ENCODE assay signal across 35 cellular contexts in genomic region chr14:31256534-31257243, GRCh38.
"Had no signal": no experiment of that assay in that cellular context is flagged by ENCODE, and none has a peak within 500 bp of the region (broad histone marks: within the 10 kb centered on the region; RNA-seq: fewer than 3 reads in every experiment).

No MANE protein-coding gene starts in this region.

- H3K36me3 ChIP-seq: adrenal gland, brain microvascular endothelial cell, breast epithelium had no signal

- FAIRE-seq: astrocyte, TTC549 had no signal

- H3K4me1 ChIP-seq: adrenal gland had no signal

- DNase-seq: activated B cell treated with CpG ODN at 0.5 μM for 24 hours; activated CD4-positive, alpha-beta memory T cell treated with anti-CD3 and anti-CD28 coated beads for 36 hours; activated CD4-positive, alpha-beta T cell treated with anti-CD3 and anti-CD28 coated beads for 4 hours; activated CD4-positive, alpha-beta T cell treated with anti-CD3 and anti-CD28 coated beads, Interleukin-2, amount 10 ng/mL, durations not matched to agents 24 days and 14 days; activated CD4-positive, alpha-beta T cell treated with anti-CD3 and anti-CD28 coated beads, Interleukin-2, amount 50 U/mL, for 1 hour; activated CD4-positive, alpha-beta T cell treated with anti-CD3 and anti-CD28 coated beads, Interleukin-2, amount 50 U/mL, for 4 hours; activated CD4-positive, CD25-positive, alpha-beta regulatory T cell treated with anti-CD3 and anti-CD28 coated beads, Interleukin-2, amount 50 U/mL, for 72 hours; activated CD8-positive, alpha-beta memory T cell treated with anti-CD3 and anti-CD28 coated beads, Interleukin-2, amount 50 U/mL, for 4 hours; activated CD8-positive, alpha-beta T cell treated with anti-CD3 and anti-CD28 coated beads for 36 hours; activated effector memory CD4-positive, alpha-beta T cell treated with anti-CD3 and anti-CD28 coated beads, Interleukin-2, amount 50 U/mL, for 16 hours; activated gamma-delta T cell treated with Interleukin-2 at 50 U/mL for 16 hours; activated naive CD4-positive, alpha-beta T cell; activated naive CD4-positive, alpha-beta T cell treated with anti-CD3 and anti-CD28 coated beads for 36 hours; activated naive CD4-positive, alpha-beta T cell treated with anti-CD3 and anti-CD28 coated beads, Interleukin-2, amount 50 U/mL, for 16 hours; activated naive CD8-positive, alpha-beta T cell treated with anti-CD3 and anti-CD28 coated beads for 36 hours; activated T-cell treated with anti-CD3 and anti-CD28 coated beads for 4 hours; activated T-cell treated with anti-CD3 and anti-CD28 coated beads, Interleukin-2, amount 50 U/mL, for 1 hour; activated T-cell treated with anti-CD3 and anti-CD28 coated beads, Interleukin-2, amount 50 U/mL, for 4 hours; activated T-cell treated with anti-CD3 and anti-CD28 coated beads, Interleukin-2, amount 50 U/mL, for 72 hours; adrenal gland; amniotic stem cell; aorta; body of pancreas; brain microvascular endothelial cell; central memory CD4-positive, alpha-beta T cell; T-helper 2 cell; T-helper 9 cell had no signal

- H3K27ac Mint-ChIP-seq: activated B cell treated with CpG ODN at 0.5 μM for 24 hours; activated CD4-positive, alpha-beta memory T cell treated with anti-CD3 and anti-CD28 coated beads for 36 hours; activated CD4-positive, alpha-beta T cell treated with anti-CD3 and anti-CD28 coated beads, Interleukin-2, amount 10 ng/mL, durations not matched to agents 24 days and 14 days; activated CD8-positive, alpha-beta T cell treated with anti-CD3 and anti-CD28 coated beads for 36 hours; activated naive CD4-positive, alpha-beta T cell treated with anti-CD3 and anti-CD28 coated beads for 36 hours; activated naive CD4-positive, alpha-beta T cell treated with anti-CD3 and anti-CD28 coated beads, Interleukin-2, amount 50 U/mL, for 72 hours; activated naive CD8-positive, alpha-beta T cell treated with anti-CD3 and anti-CD28 coated beads for 36 hours; activated T-cell treated with anti-CD3 and anti-CD28 coated beads, Interleukin-2, amount 50 U/mL, for 72 hours; activated T-helper 1 cell treated with anti-CD3 and anti-CD28 coated beads, Interleukin-12 subunit alpha, Interleukin-12 subunit beta, Interleukin-2, Interleukin-4 antibody, amounts not matched to agents 30 ng/mL and 10 ng/mL and 1 ng/mL, durations not matched to agents 14 hours and 24 hours and 36 hours; activated T-helper 17 cell treated with anti-CD3 and anti-CD28 coated beads, Interleukin-2, amount 50 U/mL, for 72 hours; T-helper 1 cell treated with Interleukin-12 subunit alpha and Interleukin-12 subunit beta and Interleukin-4 antibody, amounts not matched to agents 30 μg/mL and 1 μg/mL, for 36 hours; T-helper 2 cell treated with Interferon-gamma antibody and Interleukin-4, amounts not matched to agents 5 μg/mL and 100 μg/mL, for 36 hours had no signal

- H3K27me3 Mint-ChIP-seq: activated B cell treated with CpG ODN at 0.5 μM for 24 hours; activated CD4-positive, alpha-beta memory T cell treated with anti-CD3 and anti-CD28 coated beads for 36 hours; activated CD4-positive, alpha-beta T cell treated with anti-CD3 and anti-CD28 coated beads, Interleukin-2, amount 10 ng/mL, durations not matched to agents 24 days and 14 days; activated CD8-positive, alpha-beta T cell treated with anti-CD3 and anti-CD28 coated beads for 36 hours; activated T-helper 17 cell treated with anti-CD3 and anti-CD28 coated beads, Interleukin-2, amount 50 U/mL, for 72 hours had no signal

- H3K4me3 ChIP-seq: adrenal gland, body of pancreas, breast epithelium had no signal

- H3K27ac ChIP-seq: adrenal gland, body of pancreas, brain microvascular endothelial cell, breast epithelium had no signal

- H3K4me1 Mint-ChIP-seq: activated CD4-positive, alpha-beta T cell treated with anti-CD3 and anti-CD28 coated beads, Interleukin-2, amount 10 ng/mL, durations not matched to agents 24 days and 14 days; activated naive CD8-positive, alpha-beta T cell treated with anti-CD3 and anti-CD28 coated beads for 36 hours had no signal

- H3K9me3 ChIP-seq: adrenal gland, body of pancreas, breast epithelium had no signal

- ATAC-seq: activated CD8-positive, alpha-beta T cell treated with anti-CD3 and anti-CD28 coated beads for 36 hours; activated naive CD4-positive, alpha-beta T cell treated with anti-CD3 and anti-CD28 coated beads, Interleukin-2, amount 50 U/mL, for 72 hours; activated T-cell treated with anti-CD3 and anti-CD28 coated beads, Interleukin-2, amount 50 U/mL, for 4 hours; activated T-cell treated with anti-CD3 and anti-CD28 coated beads, Interleukin-2, amount 50 U/mL, for 72 hours; activated T-helper 17 cell treated with anti-CD3 and anti-CD28 coated beads, Interleukin-2, amount 50 U/mL, for 72 hours; body of pancreas had no signal

- H3K4me3 Mint-ChIP-seq: activated B cell treated with CpG ODN at 0.5 μM for 24 hours; activated CD4-positive, alpha-beta memory T cell treated with anti-CD3 and anti-CD28 coated beads for 36 hours; activated CD4-positive, alpha-beta T cell treated with anti-CD3 and anti-CD28 coated beads, Interleukin-2, amount 10 ng/mL, durations not matched to agents 24 days and 14 days; activated CD8-positive, alpha-beta T cell treated with anti-CD3 and anti-CD28 coated beads for 36 hours; activated naive CD4-positive, alpha-beta T cell treated with anti-CD3 and anti-CD28 coated beads for 36 hours; activated naive CD8-positive, alpha-beta T cell treated with anti-CD3 and anti-CD28 coated beads for 36 hours; activated T-cell treated with anti-CD3 and anti-CD28 coated beads, Interleukin-2, amount 50 U/mL, for 4 hours; activated T-cell treated with anti-CD3 and anti-CD28 coated beads, Interleukin-2, amount 50 U/mL, for 72 hours; activated T-helper 1 cell treated with anti-CD3 and anti-CD28 coated beads, Interleukin-12 subunit alpha, Interleukin-12 subunit beta, Interleukin-2, Interleukin-4 antibody, amounts not matched to agents 30 ng/mL and 10 ng/mL and 1 ng/mL, durations not matched to agents 14 hours and 24 hours and 36 hours; activated T-helper 17 cell treated with anti-CD3 and anti-CD28 coated beads, Interleukin-2, amount 50 U/mL, for 72 hours; T-helper 1 cell treated with Interleukin-12 subunit alpha and Interleukin-12 subunit beta and Interleukin-4 antibody, amounts not matched to agents 30 μg/mL and 1 μg/mL, for 36 hours; T-helper 2 cell treated with Interferon-gamma antibody and Interleukin-4, amounts not matched to agents 5 μg/mL and 100 μg/mL, for 36 hours had no signal

- H3K36me3 Mint-ChIP-seq: activated CD4-positive, alpha-beta memory T cell treated with anti-CD3 and anti-CD28 coated beads for 36 hours; activated naive CD4-positive, alpha-beta T cell treated with anti-CD3 and anti-CD28 coated beads, Interleukin-2, amount 50 U/mL, for 72 hours; activated naive CD8-positive, alpha-beta T cell treated with anti-CD3 and anti-CD28 coated beads for 36 hours had no signal

- H3K9me3 Mint-ChIP-seq: activated B cell treated with CpG ODN at 0.5 μM for 24 hours; activated CD4-positive, alpha-beta memory T cell treated with anti-CD3 and anti-CD28 coated beads for 36 hours; activated CD4-positive, alpha-beta T cell treated with anti-CD3 and anti-CD28 coated beads, Interleukin-2, amount 10 ng/mL, durations not matched to agents 24 days and 14 days; activated CD8-positive, alpha-beta T cell treated with anti-CD3 and anti-CD28 coated beads for 36 hours; activated naive CD4-positive, alpha-beta T cell treated with anti-CD3 and anti-CD28 coated beads for 36 hours; activated naive CD4-positive, alpha-beta T cell treated with anti-CD3 and anti-CD28 coated beads, Interleukin-2, amount 50 U/mL, for 72 hours; activated naive CD8-positive, alpha-beta T cell treated with anti-CD3 and anti-CD28 coated beads for 36 hours; activated T-cell treated with anti-CD3 and anti-CD28 coated beads, Interleukin-2, amount 50 U/mL, for 4 hours; activated T-cell treated with anti-CD3 and anti-CD28 coated beads, Interleukin-2, amount 50 U/mL, for 72 hours; activated T-helper 1 cell treated with anti-CD3 and anti-CD28 coated beads, Interleukin-12 subunit alpha, Interleukin-12 subunit beta, Interleukin-2, Interleukin-4 antibody, amounts not matched to agents 30 ng/mL and 10 ng/mL and 1 ng/mL, durations not matched to agents 14 hours and 24 hours and 36 hours; activated T-helper 17 cell treated with anti-CD3 and anti-CD28 coated beads, Interleukin-2, amount 50 U/mL, for 72 hours; T-helper 1 cell treated with Interleukin-12 subunit alpha and Interleukin-12 subunit beta and Interleukin-4 antibody, amounts not matched to agents 30 μg/mL and 1 μg/mL, for 36 hours; T-helper 2 cell treated with Interferon-gamma antibody and Interleukin-4, amounts not matched to agents 5 μg/mL and 100 μg/mL, for 36 hours had no signal

- H3K27me3 ChIP-seq: adrenal gland, body of pancreas, brain microvascular endothelial cell, breast epithelium had no signal
